In genomic region chr10:19701427-19702052, GRCh38 we compare ENCODE assay signal across 31 cellular contexts.
"Had no signal": no experiment of that assay in that cellular context is flagged by ENCODE, and none has a peak within 500 bp of the region (broad histone marks: within the 10 kb centered on the region; RNA-seq: fewer than 3 reads in every experiment).

No MANE protein-coding gene starts in this region.

- H2AFZ ChIP-seq: hepatocyte, neural progenitor cell had no signal

- H3K4me1 ChIP-seq: heart right ventricle, left ventricle myocardium inferior, neural progenitor cell, pancreas, prostate gland, sigmoid colon, stomach, testis, thyroid gland, transverse colon, upper lobe of left lung, vagina had no signal

- H3K27ac ChIP-seq: heart right ventricle, hepatocyte, left ventricle myocardium inferior, neural progenitor cell, neutrophil, pancreas, prostate gland, sigmoid colon, stomach, testis, thyroid gland, transverse colon, upper lobe of left lung, vagina had no signal

- H3K4me2 ChIP-seq: hepatocyte, neural progenitor cell, smooth muscle cell had no signal

- DNase-seq: heart right ventricle; islet precursor cell; left ventricle myocardium inferior; naive B cell; natural killer cell; nephron progenitor cell; occipital lobe; pancreas; posterior cingulate gyrus; retina; right cardiac atrium; sigmoid colon; stimulated activated CD4-positive, alpha-beta T cell treated with anti-CD3 and anti-CD28 coated beads, Interleukin-1b, Interleukin-23, amount 100 ng/mL, for 48 hours; stimulated activated CD4-positive, alpha-beta T cell treated with anti-CD3 and anti-CD28 coated beads, Interleukin-2, amount 100 ng/mL, for 48 hours; stimulated activated CD4-positive, alpha-beta T cell treated with anti-CD3 and anti-CD28 coated beads, Interleukin-4, amount 100 ng/mL, for 4 hours; stimulated activated CD8-positive, alpha-beta memory T cell treated with anti-CD3 and anti-CD28 coated beads, Interleukin-4, amount 100 ng/mL, for 48 hours; stimulated activated naive CD8-positive, alpha-beta T cell treated with anti-CD3 and anti-CD28 coated beads, Interleukin-15, Interleukin-2, amounts not matched to agents 100 U/mL and 50 U/mL, for 24 hours; stomach; testis; thyroid gland; transverse colon; upper lobe of left lung had no signal

- ATAC-seq: heart right ventricle; natural killer cell; pancreas; right cardiac atrium; stimulated activated memory B cell treated with anti-CD40 and anti-IgM and Interleukin-4, amounts not matched to agents 10 μg/mL and 1 μg/mL and 100 μg/mL, for 72 hours; stimulated activated naive CD8-positive, alpha-beta T cell treated with anti-CD3 and anti-CD28 coated beads, Interleukin-15, Interleukin-2, amounts not matched to agents 100 U/mL and 50 U/mL, for 24 hours had no signal

- H3K4me3 Mint-ChIP-seq: memory B cell; naive B cell; natural killer cell; nephron progenitor cell; neural progenitor cell; stimulated activated memory B cell treated with anti-CD40 and anti-IgM and Interleukin-4, amounts not matched to agents 10 μg/mL and 1 μg/mL and 100 μg/mL, for 72 hours had no signal

- H3K27me3 ChIP-seq: heart right ventricle, hepatocyte, neural progenitor cell, neutrophil, pancreas, sigmoid colon, stomach, testis, thyroid gland, transverse colon, upper lobe of left lung, vagina had no signal

- H3K4me3 ChIP-seq: heart right ventricle, hepatocyte, left ventricle myocardium inferior, lung, neural progenitor cell, pancreas, prostate gland, sigmoid colon, smooth muscle cell, stomach, testis, thyroid gland, transverse colon, upper lobe of left lung, vagina had no signal

- H3K27ac Mint-ChIP-seq: memory B cell; natural killer cell; nephron progenitor cell; neural progenitor cell; stimulated activated memory B cell treated with anti-CD40 and anti-IgM and Interleukin-4, amounts not matched to agents 10 μg/mL and 1 μg/mL and 100 μg/mL, for 72 hours had no signal

- FAIRE-seq: pancreas had no signal

- H3K27me3 Mint-ChIP-seq: memory B cell; naive B cell; stimulated activated memory B cell treated with anti-CD40 and anti-IgM and Interleukin-4, amounts not matched to agents 10 μg/mL and 1 μg/mL and 100 μg/mL, for 72 hours had no signal

- H3K9me3 Mint-ChIP-seq: natural killer cell, nephron progenitor cell, neural progenitor cell had no signal

- H3K9ac ChIP-seq: neural progenitor cell had no signal

- H3K36me3 Mint-ChIP-seq: memory B cell; naive B cell; natural killer cell; neural progenitor cell; stimulated activated memory B cell treated with anti-CD40 and anti-IgM and Interleukin-4, amounts not matched to agents 10 μg/mL and 1 μg/mL and 100 μg/mL, for 72 hours had no signal

- H3K4me1 Mint-ChIP-seq: memory B cell; naive B cell; natural killer cell; nephron progenitor cell; stimulated activated memory B cell treated with anti-CD40 and anti-IgM and Interleukin-4, amounts not matched to agents 10 μg/mL and 1 μg/mL and 100 μg/mL, for 72 hours had no signal

- H3K9me3 ChIP-seq: heart right ventricle, left ventricle myocardium inferior, neutrophil, pancreas, prostate gland, sigmoid colon, stomach, testis, thyroid gland, transverse colon, upper lobe of left lung, vagina had no signal

- H3K79me2 ChIP-seq: hepatocyte had no signal

- H3K36me3 ChIP-seq: heart right ventricle, left ventricle myocardium inferior, neural progenitor cell, neutrophil, pancreas, prostate gland, sigmoid colon, stomach, thyroid gland, transverse colon, upper lobe of left lung, vagina had no signal
